Comparison of ENCODE assay signal across 27 cellular contexts in the genomic region with DNA sequence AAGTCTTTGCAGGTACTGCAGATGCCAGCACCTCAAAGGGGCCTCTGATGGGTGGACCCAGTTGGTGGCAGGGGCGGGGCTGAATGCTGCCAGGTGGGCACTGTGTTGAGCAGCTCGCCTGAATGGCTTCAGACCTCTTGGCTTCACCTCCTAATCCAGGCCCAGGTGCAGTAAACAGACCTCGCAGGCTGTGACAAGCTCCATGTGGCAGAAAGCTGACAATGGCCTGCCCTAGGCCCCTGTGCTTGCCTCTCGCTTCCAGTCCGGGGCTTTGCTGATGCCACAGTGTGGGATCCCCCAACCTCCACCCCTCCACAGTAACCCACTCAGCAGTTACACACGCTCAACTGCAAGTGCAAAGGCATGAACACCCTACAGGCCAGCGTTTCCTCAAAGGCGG. TPM values are rescaled to one million over a fixed set of nuclear protein-coding genes. Genes with fewer than 3 reads are reported as not detected.
DNase-seq lines count a peak whose midpoint lies in the region; ATAC-seq, FAIRE-seq and TF ChIP-seq lines count a peak whose summit lies in the region.
"Had no signal": no experiment of that assay in that cellular context is flagged by ENCODE, and none has a peak within 500 bp of the region (broad histone marks: within the 10 kb centered on the region; RNA-seq: fewer than 3 reads in every experiment).

No MANE protein-coding gene starts in this region.

- no peak overlapping the region for H2BK5ac ChIP-seq in IMR-90 (ENCODE audit: low read depth, low read length, poor library complexity, severe bottlenecking)

- no peak for TF ChIP-seq CTCF in IMR-90 (conservative IDR thresholded peaks at IDR 0.05; ENCODE audit: low read depth, low read length)
- TF ChIP-seq CTCF in kidney (IDR thresholded peaks at IDR 0.05; ENCODE audit: borderline replicate concordance, extremely low read depth, insufficient read depth): no peak
- TF ChIP-seq CTCF in GM10266 (IDR thresholded peaks at IDR 0.05; ENCODE audit: control insufficient read depth, insufficient read depth, low read depth, missing control alignments): no peak

- no peak overlapping the region for H4K8ac ChIP-seq in IMR-90 (ENCODE audit: low read depth in 2 of 2, low read length in 2 of 2)

- H3K9me1 ChIP-seq in IMR-90 (ENCODE audit: insufficient read depth, low read length): no peaks in the 10 kb centered on the region

- TF ChIP-seq RAD21 in IMR-90 (IDR thresholded peaks at IDR 0.05; ENCODE audit: low read length): no peak

- H3K36me3 ChIP-seq in IMR-90 (ENCODE audit: control insufficient read depth, insufficient read depth, low read length) (no peaks in the 10 kb centered on the region), kidney (ENCODE audit: control insufficient read depth in 1 of 2, insufficient read depth in 2 of 2, low read length in 2 of 2) (no peaks in the 10 kb centered on the region)

- no peak overlapping the region for H2BK15ac ChIP-seq in IMR-90 (ENCODE audit: low read depth, low read length)

- no peak overlapping the region for H4K91ac ChIP-seq in IMR-90 (ENCODE audit: insufficient read depth, low read depth, low read length)

- H3K27ac ChIP-seq in IMR-90 (ENCODE audit: insufficient read depth, low read length) (no peak overlapping the region), kidney (ENCODE audit: low read depth in 2 of 2, low read length in 2 of 2) (no peak overlapping the region)

- H3K4me3 ChIP-seq in IMR-90 (ENCODE audit: insufficient read depth, low read depth, low read length): no peak overlapping the region
- no peak overlapping the region for H3K4me3 ChIP-seq in kidney (ENCODE audit: low read length in 2 of 2)
- H3K4me3 ChIP-seq: GM12878, GM23338 had no signal

- H3K56ac ChIP-seq in IMR-90 (ENCODE audit: extremely low read depth, insufficient read depth, low read length): no peak overlapping the region

- no peak overlapping the region for H3K27ac Mint-ChIP-seq in immature natural killer cell
- H3K27ac Mint-ChIP-seq: CD14-positive monocyte, GM23338, T-cell had no signal

- H3K4me2 ChIP-seq in IMR-90 (ENCODE audit: low read depth, low read length): no peak overlapping the region
- H3K4me2 ChIP-seq: GM23338, SK-N-SH had no signal

- POLR2A ChIA-PET in IMR-90 (lab: Charles Lee; ENCODE audit: unreplicated experiment): no interaction called here

- no peak overlapping the region for H3K4ac ChIP-seq in IMR-90 (ENCODE audit: low read depth, low read length)

- H4K20me1 ChIP-seq in IMR-90 (ENCODE audit: insufficient read depth, low read length): no peaks in the 10 kb centered on the region

- H2AK5ac ChIP-seq in IMR-90 (ENCODE audit: low read depth, low read length): no peak overlapping the region

- no CpG with 5 or more reads among the region's 8 CpGs for WGBS in IMR-90 (ENCODE audit: extremely low coverage in 2 of 2, insufficient read length in 1 of 2), 2 experiments

- H2BK20ac ChIP-seq in IMR-90 (ENCODE audit: low read depth, low read length): no peak overlapping the region

- CTCF ChIA-PET in IMR-90 (lab: Yijun Ruan, JAX): no interaction called here

- H3K9ac ChIP-seq in IMR-90 (ENCODE audit: low read depth, low read length) (no peak overlapping the region), kidney (ENCODE audit: low read length in 2 of 2) (no peak overlapping the region)
- H3K9ac ChIP-seq: SK-N-SH had no signal

- no peak overlapping the region for H3K14ac ChIP-seq in IMR-90 (replicated peaks; ENCODE audit: low read depth, low read length)

- H2AFZ ChIP-seq in IMR-90 (replicated peaks; ENCODE audit: low read length, poor library complexity): peak overlapping the region; percentile 33
- H2AFZ ChIP-seq: GM23338 had no signal

- H3K4me3 Mint-ChIP-seq in immature natural killer cell: no peak overlapping the region
- H3K4me3 Mint-ChIP-seq: CD14-positive monocyte, GM23338, T-cell had no signal

- no peak for DNase-seq in IMR-90
- peak; percentile 54 for DNase-seq in NCI-H2171 treated with DMSO at 0.1 percent for 48 hours (lab: John Stamatoyannopoulos, UW)
- peak; percentile 50 for DNase-seq in kidney
- no peak for DNase-seq in GM10266 (ENCODE audit: extremely low spot score)
- DNase-seq in medulla oblongata (ENCODE audit: extremely low spot score): no peak
- no peak for DNase-seq in immature natural killer cell
- DNase-seq: AML-193; GDM1; NCI-H1105 treated with DMSO at 0.1 percent for 48 hours; NCI-H1694 treated with DMSO at 0.1 percent for 48 hours; NCI-H2107; NCI-H226; NCI-H526; NK-92 treated with Interleukin-12 subunit alpha and Interleukin-12 subunit beta, amount 100 ng/mL, for 24 hours; SK-N-SH; T-cell had no signal

- in situ Hi-C loops in IMR-90 (cut with MboI; ENCODE audit: low sequenced_read_pairs): no loop called here

- dilution Hi-C loops in IMR-90 (cut with HindIII; ENCODE audit: low sequenced_read_pairs, unreplicated experiment): no loop called here

- H2AK9ac ChIP-seq in IMR-90 (replicated peaks; ENCODE audit: low read depth, low read length, poor library complexity): no peak overlapping the region

- no peak overlapping the region for H3K18ac ChIP-seq in IMR-90 (ENCODE audit: low read depth, low read length)

- peaks cover 0 to 7% (median 5%) of the 10 kb centered on the region in 3 donors for H3K27me3 Mint-ChIP-seq in immature natural killer cell (ENCODE audit: low read depth in 3 of 3)

- H3K27me3 ChIP-seq in IMR-90 (ENCODE audit: control insufficient read depth, insufficient read depth, low read length): peaks cover 26% of the 10 kb centered on the region

- intact Hi-C loops in IMR-90 (cut with micrococcal nuclease) (no loop called here), kidney (cut with DNase I) (no loop called here)

- no peaks in the 10 kb centered on the region for H3K9me3 Mint-ChIP-seq in immature natural killer cell
- H3K9me3 Mint-ChIP-seq: GM23338, IgD-negative memory B cell had no signal

- no peak overlapping the region for H3K23ac ChIP-seq in IMR-90 (ENCODE audit: low read depth, low read length)

- peaks cover 2 to 4% of the 10 kb centered on the region in 2 donors for H3K4me1 Mint-ChIP-seq in immature natural killer cell

- no peaks in the 10 kb centered on the region for H3K36me3 Mint-ChIP-seq in immature natural killer cell
- H3K36me3 Mint-ChIP-seq: IgD-negative memory B cell had no signal

- BruUV-seq in IMR-90 (replicated peaks; lab: Mats Ljungman, UMichigan): no TSS peak

- ATAC-seq in IMR-90 (ENCODE audit: low read depth): no peak
- no peak for ATAC-seq in GM18520 (IDR thresholded peaks at IDR 0.05; ENCODE audit: unreplicated experiment)
- ATAC-seq: GM12878, GM23338, HCT116, T-cell had no signal

- H2BK120ac ChIP-seq in IMR-90 (ENCODE audit: low read depth, low read length): no peak overlapping the region

- no peak overlapping the region for H4K5ac ChIP-seq in IMR-90 (ENCODE audit: low read depth, low read length)

- no peak for FAIRE-seq in kidney (lab: Jason Lieb, UNC)
- FAIRE-seq: GM12878, HTR-8/SVneo, RCC 7860 had no signal

- no peaks in the 10 kb centered on the region for H3K4me1 ChIP-seq in IMR-90 (ENCODE audit: control insufficient read depth, insufficient read depth, low read length)
- peaks cover 3 to 6% of the 10 kb centered on the region in 2 donors for H3K4me1 ChIP-seq in kidney (ENCODE audit: control insufficient read depth in 1 of 2, insufficient read depth in 1 of 2, low read depth in 1 of 2, low read length in 2 of 2)

- H3K79me1 ChIP-seq in IMR-90 (ENCODE audit: low read depth in 1 of 2, low read length in 2 of 2): no peaks in the 10 kb centered on the region

- no peak for TF ChIP-seq POLR2A in IMR-90 (IDR thresholded peaks at IDR 0.05; ENCODE audit: low read depth, low read length)

- H3K9me3 ChIP-seq in IMR-90 (ENCODE audit: control insufficient read depth, insufficient read depth, low read length) (no peaks in the 10 kb centered on the region), kidney (ENCODE audit: control insufficient read depth in 1 of 2, low read length in 2 of 2) (no peaks in the 10 kb centered on the region)
- H3K9me3 ChIP-seq: SK-N-SH had no signal

TF ChIP-seq in IMR-90, 13 proteins besides CTCF, POLR2A, EP300 and RAD21 (continues in another document):
- TF ChIP-seq MAFK (IDR thresholded peaks at IDR 0.05; ENCODE audit: low read depth, low read length): no peak
- TF ChIP-seq MXI1 (IDR thresholded peaks at IDR 0.05; ENCODE audit: borderline replicate concordance, low read depth, low read length): no peak
- no peak for TF ChIP-seq NFE2L2 (IDR thresholded peaks at IDR 0.05; ENCODE audit: low read depth, low read length)
- no peak for TF ChIP-seq RCOR1 (IDR thresholded peaks at IDR 0.05; ENCODE audit: insufficient replicate concordance, low read length)
- no peak for TF ChIP-seq MAZ (IDR thresholded peaks at IDR 0.05; ENCODE audit: borderline replicate concordance, low read depth, low read length)
- no peak for TF ChIP-seq BHLHE40 (IDR thresholded peaks at IDR 0.05; ENCODE audit: low read depth, low read length)
- no peak for TF ChIP-seq ELK1 (IDR thresholded peaks at IDR 0.05; ENCODE audit: borderline replicate concordance, low read depth, low read length)
- TF ChIP-seq SMC3 (IDR thresholded peaks at IDR 0.05; ENCODE audit: low read depth, low read length): no peak
- TF ChIP-seq CEBPB (IDR thresholded peaks at IDR 0.05; ENCODE audit: low read depth, low read length): no peak
- TF ChIP-seq, protein P1, sequence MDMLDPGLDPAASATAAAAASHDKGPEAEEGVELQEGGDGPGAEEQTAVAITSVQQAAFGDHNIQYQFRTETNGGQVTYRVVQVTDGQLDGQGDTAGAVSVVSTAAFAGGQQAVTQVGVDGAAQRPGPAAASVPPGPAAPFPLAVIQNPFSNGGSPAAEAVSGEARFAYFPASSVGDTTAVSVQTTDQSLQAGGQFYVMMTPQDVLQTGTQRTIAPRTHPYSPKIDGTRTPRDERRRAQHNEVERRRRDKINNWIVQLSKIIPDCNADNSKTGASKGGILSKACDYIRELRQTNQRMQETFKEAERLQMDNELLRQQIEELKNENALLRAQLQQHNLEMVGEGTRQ (IDR thresholded peaks at IDR 0.05; ENCODE audit: low read depth, low read length): no peak
- no peak for TF ChIP-seq RFX5 (IDR thresholded peaks at IDR 0.05; ENCODE audit: low read depth, low read length)
- no peak for TF ChIP-seq FOS (IDR thresholded peaks at IDR 0.05; ENCODE audit: low read depth, low read length)

RNA-seq across cellular contexts. Expression of gene IGLL1, which starts 9.4 kb away (rescaled TPM):
- total RNA-seq in IMR-90 (2012; rRNA removed): not detected in 2 replicates
- polyA plus RNA-seq in IMR-90 (2012; rRNA removed): not detected in 2 replicates
- not detected in 2 replicates for polyA plus RNA-seq in IMR-90 (2012; cell fraction: cytosol; rRNA removed)
- not detected in 2 replicates for polyA plus RNA-seq in IMR-90 (2012; cell fraction: nucleus; rRNA removed; ENCODE audit: low replicate concordance)
- not detected for total RNA-seq in kidney
- not detected for polyA plus RNA-seq in kidney (ENCODE audit: insufficient read depth, low read depth, low replicate concordance)
- polyA plus RNA-seq in immature natural killer cell: not detected
- total RNA-seq: Daoy, GM12878, GM23338, LHCN-M2, OCI-LY7 had no signal
- polyA plus RNA-seq: CD14-positive monocyte, GM12878, GM23338, IgD-negative memory B cell, SK-N-SH had no signal

Comparison
In these comparisons a context has a peak if more than half of its experiments do, and no peak if none do; other contexts are left out.
1. DNase-seq: peak in NCI-H2171 treated with DMSO at 0.1 percent for 48 hours (single experiment) and kidney (single experiment); none in IMR-90 (single experiment), GM10266 (single experiment), medulla oblongata (single experiment) and immature natural killer cell (0 of 3).